In the genomic region with DNA sequence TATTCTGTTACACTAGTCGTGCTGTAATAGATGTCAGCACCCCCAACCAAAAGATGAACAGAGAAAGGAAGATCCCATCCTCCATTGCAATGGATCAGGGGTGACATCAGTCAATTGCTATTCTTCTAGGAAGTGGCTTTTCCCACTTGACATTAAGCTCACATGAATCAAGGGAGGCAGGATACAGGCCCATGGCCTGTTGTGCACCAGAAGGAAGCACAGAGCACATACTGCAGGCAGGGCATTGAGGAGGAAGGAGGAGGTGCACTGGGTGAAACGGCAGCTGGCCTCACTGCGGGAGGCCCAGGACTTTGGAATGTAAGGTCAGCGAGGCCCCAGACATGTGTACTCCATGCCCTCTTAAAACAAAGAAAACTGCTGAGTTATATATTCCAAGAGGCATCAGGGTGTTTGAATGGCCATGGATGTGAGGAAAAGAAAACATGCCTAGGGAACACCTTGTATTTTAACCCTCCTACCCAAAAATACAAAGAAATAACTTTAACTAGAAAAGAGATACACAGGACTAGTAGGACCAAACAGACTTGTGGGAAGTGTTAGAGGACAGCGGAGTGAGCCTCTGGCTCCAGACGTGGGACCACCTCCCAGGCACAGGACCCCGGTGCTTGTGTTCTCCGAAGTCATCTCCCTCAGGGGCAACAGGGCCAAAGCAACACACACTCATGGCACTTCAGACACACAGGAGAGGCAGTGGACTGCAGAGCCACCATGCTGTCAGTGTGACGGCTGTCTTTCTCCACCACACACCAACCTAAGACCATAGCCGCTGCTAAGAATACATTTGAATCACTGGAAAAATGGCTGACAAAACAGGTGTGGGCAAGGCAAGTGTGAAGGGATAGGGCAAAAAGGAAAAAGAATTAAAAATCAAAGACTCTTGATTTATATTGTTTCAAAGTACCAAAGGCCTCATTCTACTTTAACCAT, we compare ENCODE assay signal across 8 cellular contexts. TPM values are rescaled to one million over a fixed set of nuclear protein-coding genes. Genes with fewer than 3 reads are reported as not detected.
DNase-seq lines count a peak whose midpoint lies in the region; ATAC-seq and TF ChIP-seq lines count a peak whose summit lies in the region.

No MANE protein-coding gene starts in this region.

- H3K27ac Mint-ChIP-seq in osteocyte (ENCODE audit: unreplicated experiment) (peak overlapping the region; percentile 82), T-cell (no peak overlapping the region)

- H3K4me3 Mint-ChIP-seq in osteocyte (ENCODE audit: unreplicated experiment) (no peak overlapping the region), T-cell (no peak overlapping the region)

- POLR2A ChIA-PET in T-cell (lab: Charles Lee) = no interaction called here

- H3K36me3 Mint-ChIP-seq in osteocyte (ENCODE audit: unreplicated experiment) (peaks cover 6% of the 10 kb centered on the region), T-cell (peaks cover 12% of the 10 kb centered on the region)

- no peak for TF ChIP-seq CTCF in osteocyte (IDR thresholded peaks at IDR 0.05)

- H3K27me3 Mint-ChIP-seq in osteocyte (ENCODE audit: unreplicated experiment) = no peaks in the 10 kb centered on the region
- H3K27me3 Mint-ChIP-seq in T-cell = no peaks in the 10 kb centered on the region

- H3K9me3 Mint-ChIP-seq in osteocyte (ENCODE audit: unreplicated experiment) = no peaks in the 10 kb centered on the region
- no peaks in the 10 kb centered on the region for H3K9me3 Mint-ChIP-seq in T-cell

- ATAC-seq in GM21447 (IDR thresholded peaks at IDR 0.05; ENCODE audit: unreplicated experiment) (no peak), T-cell (replicated peaks in 1 of 4) (no peak)

- CTCF ChIA-PET in T-cell (lab: Charles Lee) = no interaction called here

- DNase-seq in ELR (ENCODE audit: low read depth) (peak; percentile 78), NCI-H524 (lab: John Stamatoyannopoulos, UW) (peak; percentile 76 to 92), epidermal melanocyte (ENCODE audit: insufficient read length, low spot score) (peak; percentile 24), osteocyte (ENCODE audit: extremely low spot score, unreplicated experiment) (no peak), T-cell (no peak)
- DNase-seq in activated CD8-positive, alpha-beta memory T cell treated with anti-CD3 and anti-CD28 coated beads, Interleukin-2, amount 50 U/mL, for 48 hours = no peak
- DNase-seq in stimulated activated CD4-positive, alpha-beta T cell treated with anti-CD3 and anti-CD28 coated beads, Interleukin-4, amount 100 ng/mL, for 1 hour = no peak

- H3K4me1 Mint-ChIP-seq in osteocyte (ENCODE audit: unreplicated experiment) = peaks cover 44% of the 10 kb centered on the region
- peaks cover 18 to 27% (median 25%) of the 10 kb centered on the region in 3 donors for H3K4me1 Mint-ChIP-seq in T-cell

RNA-seq across cellular contexts. Expression of gene RIOK3, which starts 51.4 kb away (rescaled TPM):
- total RNA-seq in osteocyte (54.7 and 55.7 TPM in 2 replicates), T-cell (10 to 100 TPM; 63.1 to 99.2 (median 65.3) TPM)

Comparison
In these comparisons a context has a peak if more than half of its experiments do, and no peak if none do; other contexts are left out.
1. DNase-seq: peak in ELR (single experiment), NCI-H524 (2 of 2) and epidermal melanocyte (single experiment); none in osteocyte (single experiment), T-cell (0 of 34), activated CD8-positive, alpha-beta memory T cell treated with anti-CD3 and anti-CD28 coated beads, Interleukin-2, amount 50 U/mL, for 48 hours (single experiment) and stimulated activated CD4-positive, alpha-beta T cell treated with anti-CD3 and anti-CD28 coated beads, Interleukin-4, amount 100 ng/mL, for 1 hour (single experiment).